20 cellular contexts compared by ENCODE assay signal in genomic region chr18:9177047-9177446, GRCh38.
"Had no signal": no experiment of that assay in that cellular context is flagged by ENCODE, and none has a peak within 500 bp of the region (broad histone marks: within the 10 kb centered on the region; RNA-seq: fewer than 3 reads in every experiment).

No MANE protein-coding gene starts in this region.

- DNase-seq: activated CD4-positive, alpha-beta T cell treated with anti-CD3 and anti-CD28 coated beads for 1 hour; activated CD8-positive, alpha-beta memory T cell treated with anti-CD3 and anti-CD28 coated beads for 24 hours; activated CD8-positive, alpha-beta memory T cell treated with anti-CD3 and anti-CD28 coated beads, Interleukin-2, amount 50 U/mL, for 4 hours; activated naive CD4-positive, alpha-beta T cell treated with anti-CD3 and anti-CD28 coated beads for 36 hours; activated naive CD8-positive, alpha-beta T cell treated with anti-CD3 and anti-CD28 coated beads, Interleukin-2, amount 10 ng/mL, durations not matched to agents 7 days and 5 days; activated T-cell treated with anti-CD3 and anti-CD28 coated beads, Interleukin-2, amount 50 U/mL, for 48 hours; amniotic stem cell; effector CD4-positive, alpha-beta T cell; foreskin fibroblast; hippocampal formation; naive B cell; nucleus accumbens; right lobe of liver; stimulated activated CD4-positive, alpha-beta T cell treated with anti-CD3 and anti-CD28 coated beads, Interleukin-1b, Interleukin-23, amount 100 ng/mL, for 48 hours; substantia nigra; T-helper 1 cell; tibial artery; uterus had no signal

- H3K4me3 ChIP-seq: right lobe of liver, skin epidermis, tibial artery, uterus had no signal

- H3K9me3 ChIP-seq: right lobe of liver, tibial artery, uterus had no signal

- H3K4me1 ChIP-seq: right lobe of liver, uterus had no signal

- H3K36me3 ChIP-seq: right lobe of liver, tibial artery, uterus had no signal

- H3K27me3 ChIP-seq: right lobe of liver, tibial artery, uterus had no signal

- H3K27ac ChIP-seq: parathyroid adenoma, right lobe of liver, skin epidermis, tibial artery, uterus had no signal

- ATAC-seq: right lobe of liver had no signal
